Comparison of ENCODE assay signal across 1 cellular context in the genomic region with DNA sequence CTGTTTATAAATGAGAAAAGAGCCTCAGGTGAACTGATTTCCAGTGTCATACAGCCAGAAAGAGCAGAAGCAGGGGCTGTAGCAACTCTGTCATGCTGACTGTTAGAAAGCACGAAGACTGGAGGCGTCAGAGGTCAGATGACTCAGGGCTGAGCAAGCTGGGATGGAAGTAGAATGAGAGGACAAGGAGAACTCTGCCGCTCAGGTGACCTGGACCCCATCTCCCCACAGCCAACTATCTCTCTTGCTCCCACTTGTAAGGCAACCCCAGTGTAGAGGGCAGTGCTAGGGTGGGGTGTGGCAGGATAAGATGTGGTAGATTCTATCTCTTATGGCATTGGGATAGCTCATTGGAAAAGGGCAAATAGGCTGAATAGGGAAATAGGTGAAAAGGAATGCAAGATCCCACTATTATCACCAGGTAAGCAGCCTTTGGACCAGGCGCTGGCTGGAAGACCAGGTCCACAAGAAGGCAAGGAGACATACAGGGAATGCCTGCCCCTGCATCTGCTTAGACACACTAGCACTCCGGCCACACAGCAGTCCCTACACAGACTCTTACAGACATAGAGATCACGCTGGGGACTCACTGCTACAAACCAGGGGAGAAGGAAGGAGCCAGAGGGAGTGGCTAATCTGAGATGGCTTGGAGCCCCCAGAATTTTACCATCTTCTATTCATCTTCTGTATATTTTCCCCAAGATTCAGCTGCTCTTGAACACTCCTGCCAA.
TF ChIP-seq lines count a peak whose summit lies in the region.

No MANE protein-coding gene starts in this region.

TF ChIP-seq in K562, 482 proteins besides CTCF, POLR2A, EP300 and RAD21 (continued from another document and continues in another):
- TF ChIP-seq, protein P1, sequence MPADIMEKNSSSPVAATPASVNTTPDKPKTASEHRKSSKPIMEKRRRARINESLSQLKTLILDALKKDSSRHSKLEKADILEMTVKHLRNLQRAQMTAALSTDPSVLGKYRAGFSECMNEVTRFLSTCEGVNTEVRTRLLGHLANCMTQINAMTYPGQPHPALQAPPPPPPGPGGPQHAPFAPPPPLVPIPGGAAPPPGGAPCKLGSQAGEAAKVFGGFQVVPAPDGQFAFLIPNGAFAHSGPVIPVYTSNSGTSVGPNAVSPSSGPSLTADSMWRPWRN (IDR thresholded peaks at IDR 0.05; ENCODE audit: low read depth): no peak
- TF ChIP-seq, protein P2, sequence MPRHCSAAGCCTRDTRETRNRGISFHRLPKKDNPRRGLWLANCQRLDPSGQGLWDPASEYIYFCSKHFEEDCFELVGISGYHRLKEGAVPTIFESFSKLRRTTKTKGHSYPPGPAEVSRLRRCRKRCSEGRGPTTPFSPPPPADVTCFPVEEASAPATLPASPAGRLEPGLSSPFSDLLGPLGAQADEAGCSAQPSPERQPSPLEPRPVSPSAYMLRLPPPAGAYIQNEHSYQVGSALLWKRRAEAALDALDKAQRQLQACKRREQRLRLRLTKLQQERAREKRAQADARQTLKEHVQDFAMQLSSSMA (CRISPR knock-in tag; IDR thresholded peaks at IDR 0.05): no peak
- TF ChIP-seq BCL6 (CRISPR knock-in tag; IDR thresholded peaks at IDR 0.05): no peak
- TF ChIP-seq NR4A1 (CRISPR knock-in tag; IDR thresholded peaks at IDR 0.05): no peak
- TF ChIP-seq NR4A1 (tag; IDR thresholded peaks at IDR 0.05): no peak
- TF ChIP-seq RBM25 (IDR thresholded peaks at IDR 0.05; ENCODE audit: low read depth, low read length, severe bottlenecking): no peak
- TF ChIP-seq ZNF174 (CRISPR knock-in tag; IDR thresholded peaks at IDR 0.05): no peak
- no peak for TF ChIP-seq WHSC1 (IDR thresholded peaks at IDR 0.05; ENCODE audit: low read length)
- no peak for TF ChIP-seq KHSRP (IDR thresholded peaks at IDR 0.05)
- no peak for TF ChIP-seq ZNF589 (CRISPR knock-in tag; IDR thresholded peaks at IDR 0.05; ENCODE audit: low read depth)
- TF ChIP-seq, protein P3, sequence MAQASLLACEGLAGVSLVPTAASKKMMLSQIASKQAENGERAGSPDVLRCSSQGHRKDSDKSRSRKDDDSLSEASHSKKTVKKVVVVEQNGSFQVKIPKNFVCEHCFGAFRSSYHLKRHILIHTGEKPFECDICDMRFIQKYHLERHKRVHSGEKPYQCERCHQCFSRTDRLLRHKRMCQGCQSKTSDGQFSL (CRISPR knock-in tag; IDR thresholded peaks at IDR 0.05): no peak
- TF ChIP-seq, protein P3 (tag; IDR thresholded peaks at IDR 0.05): no peak
- TF ChIP-seq, protein P4, sequence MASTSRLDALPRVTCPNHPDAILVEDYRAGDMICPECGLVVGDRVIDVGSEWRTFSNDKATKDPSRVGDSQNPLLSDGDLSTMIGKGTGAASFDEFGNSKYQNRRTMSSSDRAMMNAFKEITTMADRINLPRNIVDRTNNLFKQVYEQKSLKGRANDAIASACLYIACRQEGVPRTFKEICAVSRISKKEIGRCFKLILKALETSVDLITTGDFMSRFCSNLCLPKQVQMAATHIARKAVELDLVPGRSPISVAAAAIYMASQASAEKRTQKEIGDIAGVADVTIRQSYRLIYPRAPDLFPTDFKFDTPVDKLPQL (IDR thresholded peaks at IDR 0.05; ENCODE audit: extremely low read depth, insufficient read length): no peak
- no peak for TF ChIP-seq TGIF2 (CRISPR knock-in tag; IDR thresholded peaks at IDR 0.05)
- TF ChIP-seq MAFF (IDR thresholded peaks at IDR 0.05; ENCODE audit: low read length): 0 out of 2 replicates have a peak, but pooled peaks have one; percentile 3
- no peak for TF ChIP-seq TCF7L2 (IDR thresholded peaks at IDR 0.05; ENCODE audit: low read depth, low read length)
- no peak for TF ChIP-seq SPI1 (IDR thresholded peaks at IDR 0.05; ENCODE audit: borderline replicate concordance, low read depth, low read length)
- no peak for TF ChIP-seq BRCA1 (IDR thresholded peaks at IDR 0.05)
- no peak for TF ChIP-seq BRCA1 (CRISPR knock-in tag; IDR thresholded peaks at IDR 0.05)
- no peak for TF ChIP-seq SAFB2 (IDR thresholded peaks at IDR 0.05; ENCODE audit: borderline replicate concordance, low read depth, low read length, severe bottlenecking)
- TF ChIP-seq, protein P5, sequence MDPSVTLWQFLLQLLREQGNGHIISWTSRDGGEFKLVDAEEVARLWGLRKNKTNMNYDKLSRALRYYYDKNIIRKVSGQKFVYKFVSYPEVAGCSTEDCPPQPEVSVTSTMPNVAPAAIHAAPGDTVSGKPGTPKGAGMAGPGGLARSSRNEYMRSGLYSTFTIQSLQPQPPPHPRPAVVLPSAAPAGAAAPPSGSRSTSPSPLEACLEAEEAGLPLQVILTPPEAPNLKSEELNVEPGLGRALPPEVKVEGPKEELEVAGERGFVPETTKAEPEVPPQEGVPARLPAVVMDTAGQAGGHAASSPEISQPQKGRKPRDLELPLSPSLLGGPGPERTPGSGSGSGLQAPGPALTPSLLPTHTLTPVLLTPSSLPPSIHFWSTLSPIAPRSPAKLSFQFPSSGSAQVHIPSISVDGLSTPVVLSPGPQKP (CRISPR knock-in tag; IDR thresholded peaks at IDR 0.05): no peak
- TF ChIP-seq SRSF1 (IDR thresholded peaks at IDR 0.05; ENCODE audit: low read depth, low read length): no peak
- peak; percentile 60 for TF ChIP-seq ZNF316 (IDR thresholded peaks at IDR 0.05)
- TF ChIP-seq, protein P6, sequence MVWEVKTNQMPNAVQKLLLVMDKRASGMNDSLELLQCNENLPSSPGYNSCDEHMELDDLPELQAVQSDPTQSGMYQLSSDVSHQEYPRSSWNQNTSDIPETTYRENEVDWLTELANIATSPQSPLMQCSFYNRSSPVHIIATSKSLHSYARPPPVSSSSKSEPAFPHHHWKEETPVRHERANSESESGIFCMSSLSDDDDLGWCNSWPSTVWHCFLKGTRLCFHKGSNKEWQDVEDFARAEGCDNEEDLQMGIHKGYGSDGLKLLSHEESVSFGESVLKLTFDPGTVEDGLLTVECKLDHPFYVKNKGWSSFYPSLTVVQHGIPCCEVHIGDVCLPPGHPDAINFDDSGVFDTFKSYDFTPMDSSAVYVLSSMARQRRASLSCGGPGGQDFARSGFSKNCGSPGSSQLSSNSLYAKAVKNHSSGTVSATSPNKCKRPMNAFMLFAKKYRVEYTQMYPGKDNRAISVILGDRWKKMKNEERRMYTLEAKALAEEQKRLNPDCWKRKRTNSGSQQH (CRISPR knock-in tag; IDR thresholded peaks at IDR 0.05): no peak
- TF ChIP-seq PCBP2 (IDR thresholded peaks at IDR 0.05; ENCODE audit: low read depth, low read length, poor library complexity, severe bottlenecking): no peak
- peak in 1 of 2 experiments; percentile 28; a peak in 1 of 4 replicates for TF ChIP-seq HDAC1 (IDR thresholded peaks at IDR 0.05)
- TF ChIP-seq PRMT5 (CRISPR knock-in tag; IDR thresholded peaks at IDR 0.05): no peak
- no peak for TF ChIP-seq ZBTB1 (CRISPR knock-in tag; IDR thresholded peaks at IDR 0.05; ENCODE audit: borderline replicate concordance, low read depth)
- TF ChIP-seq NR2C1 (IDR thresholded peaks at IDR 0.05): peak; percentile 47; the same call in 1 of the 2 replicates
- peak; percentile 56; the same call in 1 of the 2 replicates for TF ChIP-seq NR2C1 (tag; IDR thresholded peaks at IDR 0.05)
- no peak for TF ChIP-seq NFRKB (IDR thresholded peaks at IDR 0.05; ENCODE audit: low read depth)
- no peak for TF ChIP-seq GATA2 (CRISPR knock-in tag; IDR thresholded peaks at IDR 0.05)
- TF ChIP-seq ZC3H8 (IDR thresholded peaks at IDR 0.05): no peak
- TF ChIP-seq LEF1 (IDR thresholded peaks at IDR 0.05): no peak
- no peak for TF ChIP-seq SNIP1 (IDR thresholded peaks at IDR 0.05; ENCODE audit: low read depth)
- TF ChIP-seq EGR1 (conservative IDR thresholded peaks at IDR 0.05): peak; percentile 38
- TF ChIP-seq, protein P7, sequence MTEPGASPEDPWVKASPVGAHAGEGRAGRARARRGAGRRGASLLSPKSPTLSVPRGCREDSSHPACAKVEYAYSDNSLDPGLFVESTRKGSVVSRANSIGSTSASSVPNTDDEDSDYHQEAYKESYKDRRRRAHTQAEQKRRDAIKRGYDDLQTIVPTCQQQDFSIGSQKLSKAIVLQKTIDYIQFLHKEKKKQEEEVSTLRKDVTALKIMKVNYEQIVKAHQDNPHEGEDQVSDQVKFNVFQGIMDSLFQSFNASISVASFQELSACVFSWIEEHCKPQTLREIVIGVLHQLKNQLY (CRISPR knock-in tag; conservative IDR thresholded peaks at IDR 0.05): no peak
- TF ChIP-seq RB1 (IDR thresholded peaks at IDR 0.05; ENCODE audit: low read depth): no peak
- TF ChIP-seq ZNF695 (CRISPR knock-in tag; IDR thresholded peaks at IDR 0.05): no peak
- no peak for TF ChIP-seq ARNT (IDR thresholded peaks at IDR 0.05)
- TF ChIP-seq ILK (tag; IDR thresholded peaks at IDR 0.05; ENCODE audit: borderline replicate concordance, low read depth): no peak
- TF ChIP-seq, protein P8, sequence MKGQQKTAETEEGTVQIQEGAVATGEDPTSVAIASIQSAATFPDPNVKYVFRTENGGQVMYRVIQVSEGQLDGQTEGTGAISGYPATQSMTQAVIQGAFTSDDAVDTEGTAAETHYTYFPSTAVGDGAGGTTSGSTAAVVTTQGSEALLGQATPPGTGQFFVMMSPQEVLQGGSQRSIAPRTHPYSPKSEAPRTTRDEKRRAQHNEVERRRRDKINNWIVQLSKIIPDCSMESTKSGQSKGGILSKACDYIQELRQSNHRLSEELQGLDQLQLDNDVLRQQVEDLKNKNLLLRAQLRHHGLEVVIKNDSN (CRISPR knock-in tag; IDR thresholded peaks at IDR 0.05): peak; percentile 18; the same call in 1 of the 2 replicates
- TF ChIP-seq MTA2 (IDR thresholded peaks at IDR 0.05; ENCODE audit: low read depth): no peak
- TF ChIP-seq ZBTB17 (CRISPR knock-in tag; IDR thresholded peaks at IDR 0.05): no peak
- TF ChIP-seq, protein P9, sequence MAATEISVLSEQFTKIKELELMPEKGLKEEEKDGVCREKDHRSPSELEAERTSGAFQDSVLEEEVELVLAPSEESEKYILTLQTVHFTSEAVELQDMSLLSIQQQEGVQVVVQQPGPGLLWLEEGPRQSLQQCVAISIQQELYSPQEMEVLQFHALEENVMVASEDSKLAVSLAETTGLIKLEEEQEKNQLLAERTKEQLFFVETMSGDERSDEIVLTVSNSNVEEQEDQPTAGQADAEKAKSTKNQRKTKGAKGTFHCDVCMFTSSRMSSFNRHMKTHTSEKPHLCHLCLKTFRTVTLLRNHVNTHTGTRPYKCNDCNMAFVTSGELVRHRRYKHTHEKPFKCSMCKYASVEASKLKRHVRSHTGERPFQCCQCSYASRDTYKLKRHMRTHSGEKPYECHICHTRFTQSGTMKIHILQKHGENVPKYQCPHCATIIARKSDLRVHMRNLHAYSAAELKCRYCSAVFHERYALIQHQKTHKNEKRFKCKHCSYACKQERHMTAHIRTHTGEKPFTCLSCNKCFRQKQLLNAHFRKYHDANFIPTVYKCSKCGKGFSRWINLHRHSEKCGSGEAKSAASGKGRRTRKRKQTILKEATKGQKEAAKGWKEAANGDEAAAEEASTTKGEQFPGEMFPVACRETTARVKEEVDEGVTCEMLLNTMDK (IDR thresholded peaks at IDR 0.05; ENCODE audit: borderline replicate concordance, insufficient read depth, low read depth, low read length, poor library complexity, severe bottlenecking): no peak
- TF ChIP-seq, protein P10, sequence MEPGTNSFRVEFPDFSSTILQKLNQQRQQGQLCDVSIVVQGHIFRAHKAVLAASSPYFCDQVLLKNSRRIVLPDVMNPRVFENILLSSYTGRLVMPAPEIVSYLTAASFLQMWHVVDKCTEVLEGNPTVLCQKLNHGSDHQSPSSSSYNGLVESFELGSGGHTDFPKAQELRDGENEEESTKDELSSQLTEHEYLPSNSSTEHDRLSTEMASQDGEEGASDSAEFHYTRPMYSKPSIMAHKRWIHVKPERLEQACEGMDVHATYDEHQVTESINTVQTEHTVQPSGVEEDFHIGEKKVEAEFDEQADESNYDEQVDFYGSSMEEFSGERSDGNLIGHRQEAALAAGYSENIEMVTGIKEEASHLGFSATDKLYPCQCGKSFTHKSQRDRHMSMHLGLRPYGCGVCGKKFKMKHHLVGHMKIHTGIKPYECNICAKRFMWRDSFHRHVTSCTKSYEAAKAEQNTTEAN (CRISPR knock-in tag; IDR thresholded peaks at IDR 0.05): no peak
- peak; percentile 80 for TF ChIP-seq JUND (IDR thresholded peaks at IDR 0.05; ENCODE audit: borderline replicate concordance, low read depth, low read length)
- TF ChIP-seq JUND (tag; IDR thresholded peaks at IDR 0.05; ENCODE audit: borderline replicate concordance, low read depth, low read length): peak; percentile 72; the same call in 2 of the 3 replicates
- TF ChIP-seq MAZ (CRISPR knock-in tag; conservative IDR thresholded peaks at IDR 0.05 in 1 of 2, IDR thresholded peaks at IDR 0.05 in 1 of 2): no peak
- no peak for TF ChIP-seq BACH1 (tag; IDR thresholded peaks at IDR 0.05)
- no peak for TF ChIP-seq DIDO1 (tag; IDR thresholded peaks at IDR 0.05; ENCODE audit: low read depth)
- no peak for TF ChIP-seq ZNF121 (CRISPR knock-in tag; conservative IDR thresholded peaks at IDR 0.05)
- 0 out of 2 replicates have a peak, but pooled peaks have one; percentile 55 for TF ChIP-seq ZEB2 (IDR thresholded peaks at IDR 0.05)
- TF ChIP-seq TAF1 (IDR thresholded peaks at IDR 0.05; ENCODE audit: control insufficient read depth, extremely low read depth, insufficient read depth, low read length, severe bottlenecking): no peak
- no peak for TF ChIP-seq ZNF583 (CRISPR knock-in tag; IDR thresholded peaks at IDR 0.05)
- no peak for TF ChIP-seq XRCC4 (IDR thresholded peaks at IDR 0.05; ENCODE audit: extremely low read depth, insufficient read depth, insufficient read length)
- TF ChIP-seq TSC22D4 (tag; IDR thresholded peaks at IDR 0.05): no peak
- no peak for TF ChIP-seq IRF2 (CRISPR knock-in tag; IDR thresholded peaks at IDR 0.05)
- TF ChIP-seq IFI16 (CRISPR knock-in tag; IDR thresholded peaks at IDR 0.05): no peak
- TF ChIP-seq SMARCA4 (IDR thresholded peaks at IDR 0.05): peak; percentile 39; the same call in 1 of the 2 replicates
- TF ChIP-seq ZNF311 (CRISPR knock-in tag; IDR thresholded peaks at IDR 0.05): no peak
- TF ChIP-seq, protein P11, sequence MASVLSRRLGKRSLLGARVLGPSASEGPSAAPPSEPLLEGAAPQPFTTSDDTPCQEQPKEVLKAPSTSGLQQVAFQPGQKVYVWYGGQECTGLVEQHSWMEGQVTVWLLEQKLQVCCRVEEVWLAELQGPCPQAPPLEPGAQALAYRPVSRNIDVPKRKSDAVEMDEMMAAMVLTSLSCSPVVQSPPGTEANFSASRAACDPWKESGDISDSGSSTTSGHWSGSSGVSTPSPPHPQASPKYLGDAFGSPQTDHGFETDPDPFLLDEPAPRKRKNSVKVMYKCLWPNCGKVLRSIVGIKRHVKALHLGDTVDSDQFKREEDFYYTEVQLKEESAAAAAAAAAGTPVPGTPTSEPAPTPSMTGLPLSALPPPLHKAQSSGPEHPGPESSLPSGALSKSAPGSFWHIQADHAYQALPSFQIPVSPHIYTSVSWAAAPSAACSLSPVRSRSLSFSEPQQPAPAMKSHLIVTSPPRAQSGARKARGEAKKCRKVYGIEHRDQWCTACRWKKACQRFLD (CRISPR knock-in tag; IDR thresholded peaks at IDR 0.05): no peak
- TF ChIP-seq, protein P12, sequence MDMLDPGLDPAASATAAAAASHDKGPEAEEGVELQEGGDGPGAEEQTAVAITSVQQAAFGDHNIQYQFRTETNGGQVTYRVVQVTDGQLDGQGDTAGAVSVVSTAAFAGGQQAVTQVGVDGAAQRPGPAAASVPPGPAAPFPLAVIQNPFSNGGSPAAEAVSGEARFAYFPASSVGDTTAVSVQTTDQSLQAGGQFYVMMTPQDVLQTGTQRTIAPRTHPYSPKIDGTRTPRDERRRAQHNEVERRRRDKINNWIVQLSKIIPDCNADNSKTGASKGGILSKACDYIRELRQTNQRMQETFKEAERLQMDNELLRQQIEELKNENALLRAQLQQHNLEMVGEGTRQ (CRISPR knock-in tag; IDR thresholded peaks at IDR 0.05): peak; percentile 17; the same call in 1 of the 2 replicates
